In the genomic region with DNA sequence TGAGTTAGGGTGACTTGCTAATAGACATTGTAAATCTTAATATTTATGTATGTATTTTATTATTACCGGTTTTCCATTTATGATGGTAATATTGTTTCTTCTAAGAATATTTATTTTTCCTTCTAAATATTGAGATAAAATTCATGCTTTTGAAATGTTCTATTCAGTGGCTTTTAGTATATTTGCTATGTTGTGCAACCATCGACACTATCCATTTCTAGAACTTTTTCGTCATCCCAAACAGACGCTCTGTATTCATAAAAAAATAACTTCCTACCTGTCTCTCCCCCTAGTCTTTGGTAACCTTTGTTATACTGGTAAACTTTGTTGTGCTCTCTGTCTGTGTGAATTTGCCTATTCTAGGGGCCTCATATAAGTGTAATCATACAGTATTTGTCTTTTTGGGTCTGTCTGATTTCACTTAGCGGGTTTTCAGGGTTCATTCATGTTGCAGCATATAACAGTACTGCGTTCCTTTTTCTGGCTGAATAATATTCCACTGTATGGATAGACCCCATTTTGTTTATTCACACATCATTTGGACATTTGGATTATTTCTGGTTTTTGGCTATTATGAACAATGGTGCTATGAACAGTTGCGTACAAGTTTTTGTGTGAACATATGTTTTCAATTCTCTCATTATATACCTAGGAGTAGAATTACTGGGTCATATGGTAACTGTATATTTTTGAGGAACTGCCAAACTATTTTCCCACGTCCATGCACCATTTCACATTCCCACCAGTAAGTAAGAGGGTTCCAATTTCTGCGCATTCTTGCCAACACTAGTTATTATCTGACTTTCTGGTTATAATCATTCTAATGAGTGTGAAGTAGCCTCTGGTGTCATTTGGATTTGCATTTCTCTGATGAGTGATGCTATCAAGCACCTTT, we compare ENCODE assay signal across 12 cellular contexts. TPM values are rescaled to one million over a fixed set of nuclear protein-coding genes. Genes with fewer than 3 reads are reported as not detected.
DNase-seq lines count a peak whose midpoint lies in the region; ATAC-seq lines count a peak whose summit lies in the region.
"Had no signal": no experiment of that assay in that cellular context is flagged by ENCODE, and none has a peak within 500 bp of the region (broad histone marks: within the 10 kb centered on the region; RNA-seq: fewer than 3 reads in every experiment).

No MANE protein-coding gene starts in this region.

- peak; percentile 19 for DNase-seq in A172 (ENCODE audit: low spot score)
- DNase-seq in H4 (ENCODE audit: low spot score): peak; percentile 2
- peak; percentile 40 for DNase-seq in amniotic epithelial cell (ENCODE audit: low read depth)
- DNase-seq in kidney tubule cell (ENCODE audit: low spot score): peak; percentile 10
- no peak for DNase-seq in middle frontal gyrus (ENCODE audit: extremely low spot score, low spot score)
- DNase-seq: activated gamma-delta T cell, Caco-2, T-helper 9 cell had no signal

- no peak for ATAC-seq in GM18520 (IDR thresholded peaks at IDR 0.05; ENCODE audit: unreplicated experiment)
- ATAC-seq in GM19463 (IDR thresholded peaks at IDR 0.05; ENCODE audit: unreplicated experiment): no peak
- no peak for ATAC-seq in HG03571 (IDR thresholded peaks at IDR 0.05; ENCODE audit: unreplicated experiment)
- ATAC-seq: GM23338 had no signal

RNA-seq across cellular contexts. Expression of gene NEAT1, which starts 15.9 kb away (rescaled TPM):
- total RNA-seq in A172 (2014; rRNA removed; shearing (Covaris generic)): 20.6 and 28.9 TPM in 2 replicates
- total RNA-seq in H4 (2014; rRNA removed; shearing (Covaris generic)): 2.9 and 3.4 TPM in 2 replicates

RNA-seq across cellular contexts. Expression of gene FRMD8, which starts 52.1 kb away (rescaled TPM):
- total RNA-seq in A172 (2014; rRNA removed; shearing (Covaris generic)): 21.5 and 36.9 TPM in 2 replicates
- 16.3 and 37.3 TPM in 2 replicates for total RNA-seq in H4 (2014; rRNA removed; shearing (Covaris generic))

RNA-seq across cellular contexts. Expression of gene SLC25A45, which starts 56.1 kb away (rescaled TPM):
- 3.5 and 7.0 TPM in 2 replicates for total RNA-seq in A172 (2014; rRNA removed; shearing (Covaris generic))
- 0.10 and 0.91 TPM in 2 replicates for total RNA-seq in H4 (2014; rRNA removed; shearing (Covaris generic))
